ENCODE assay signal across 14 cellular contexts in genomic region chr9:87937875-87938274, GRCh38. TPM values are rescaled to one million over a fixed set of nuclear protein-coding genes. Genes with fewer than 3 reads are reported as not detected.
"Had no signal": no experiment of that assay in that cellular context is flagged by ENCODE, and none has a peak within 500 bp of the region (broad histone marks: within the 10 kb centered on the region; RNA-seq: fewer than 3 reads in every experiment).

No MANE protein-coding gene starts in this region.

RNA-seq across cellular contexts. Expression of gene SPATA31C1, which starts 20.1 kb away (rescaled TPM):
- total RNA-seq: activated B cell treated with CpG ODN at 0.5 μM for 24 hours; activated CD4-positive, alpha-beta memory T cell treated with anti-CD3 and anti-CD28 coated beads for 36 hours; activated CD4-positive, alpha-beta memory T cell treated with anti-CD3 and anti-CD28 coated beads, Interleukin-2, amount 10 ng/mL, durations not matched to agents 7 days and 5 days; activated CD4-positive, alpha-beta T cell treated with anti-CD3 and anti-CD28 coated beads for 36 hours; activated CD4-positive, alpha-beta T cell treated with anti-CD3 and anti-CD28 coated beads, Interleukin-2, amount 10 ng/mL, durations not matched to agents 7 days and 5 days; activated CD8-positive, alpha-beta memory T cell treated with anti-CD3 and anti-CD28 coated beads for 36 hours; activated CD8-positive, alpha-beta memory T cell treated with anti-CD3 and anti-CD28 coated beads, Interleukin-2, amount 10 ng/mL, durations not matched to agents 7 days and 5 days; activated CD8-positive, alpha-beta T cell treated with anti-CD3 and anti-CD28 coated beads for 36 hours; activated CD8-positive, alpha-beta T cell treated with anti-CD3 and anti-CD28 coated beads, Interleukin-2, amount 10 ng/mL, durations not matched to agents 7 days and 5 days; T-cell; T-helper 1 cell treated with Interleukin-12 subunit alpha and Interleukin-12 subunit beta and Interleukin-4 antibody, amounts not matched to agents 30 ng/mL and 1 ng/mL, for 36 hours; T-helper 17 cell; T-helper 2 cell treated with Interferon-gamma antibody and Interleukin-4, amounts not matched to agents 100 ng/mL and 5 ng/mL, for 36 hours; WTC11 had no signal

RNA-seq across cellular contexts. Expression of gene SPATA31E1, which starts 55.2 kb away (rescaled TPM):
- total RNA-seq: activated B cell treated with CpG ODN at 0.5 μM for 24 hours; activated CD4-positive, alpha-beta memory T cell treated with anti-CD3 and anti-CD28 coated beads for 36 hours; activated CD4-positive, alpha-beta memory T cell treated with anti-CD3 and anti-CD28 coated beads, Interleukin-2, amount 10 ng/mL, durations not matched to agents 7 days and 5 days; activated CD4-positive, alpha-beta T cell treated with anti-CD3 and anti-CD28 coated beads for 36 hours; activated CD4-positive, alpha-beta T cell treated with anti-CD3 and anti-CD28 coated beads, Interleukin-2, amount 10 ng/mL, durations not matched to agents 7 days and 5 days; activated CD8-positive, alpha-beta memory T cell treated with anti-CD3 and anti-CD28 coated beads for 36 hours; activated CD8-positive, alpha-beta memory T cell treated with anti-CD3 and anti-CD28 coated beads, Interleukin-2, amount 10 ng/mL, durations not matched to agents 7 days and 5 days; activated CD8-positive, alpha-beta T cell treated with anti-CD3 and anti-CD28 coated beads for 36 hours; activated CD8-positive, alpha-beta T cell treated with anti-CD3 and anti-CD28 coated beads, Interleukin-2, amount 10 ng/mL, durations not matched to agents 7 days and 5 days; T-cell; T-helper 1 cell treated with Interleukin-12 subunit alpha and Interleukin-12 subunit beta and Interleukin-4 antibody, amounts not matched to agents 30 ng/mL and 1 ng/mL, for 36 hours; T-helper 17 cell; T-helper 2 cell treated with Interferon-gamma antibody and Interleukin-4, amounts not matched to agents 100 ng/mL and 5 ng/mL, for 36 hours had no signal
